ENCODE assay signal across 1 cellular context in genomic region chr19:3708207-3708931, GRCh38.
TF ChIP-seq lines count a peak whose summit lies in the region.

Gene TJP3, plus strand, starts transcription at chr19:3708384. Its CDS starts 20,049 bp downstream, at chr19:3728433.

TF ChIP-seq in HepG2, 621 proteins besides CTCF, POLR2A, EP300 and RAD21 (continued from another document and continues in another):
- no peak for TF ChIP-seq HMGXB3 (CRISPR knock-in tag; IDR thresholded peaks at IDR 0.05; ENCODE audit: borderline replicate concordance)
- peak; percentile 43; the same call in 1 of the 2 replicates for TF ChIP-seq ZBTB10 (CRISPR knock-in tag; IDR thresholded peaks at IDR 0.05; ENCODE audit: borderline replicate concordance)
- 0 out of 2 replicates have a peak, but pooled peaks have one; percentile 17 for TF ChIP-seq MIER3 (CRISPR knock-in tag; IDR thresholded peaks at IDR 0.05; ENCODE audit: borderline replicate concordance)
- TF ChIP-seq FOXO1 (CRISPR knock-in tag; IDR thresholded peaks at IDR 0.05), result 0 out of 2 replicates have a peak, but pooled peaks have one; percentile 6
- peak; percentile 59; the same call in 1 of the 2 replicates for TF ChIP-seq HDAC1 (CRISPR knock-in tag; IDR thresholded peaks at IDR 0.05)
- TF ChIP-seq CCDC6 (CRISPR knock-in tag; IDR thresholded peaks at IDR 0.05), result peak; percentile 45; the same call in 1 of the 2 replicates
- TF ChIP-seq ZBTB14 (CRISPR knock-in tag; IDR thresholded peaks at IDR 0.05), result no peak
- no peak for TF ChIP-seq TEF (CRISPR knock-in tag; IDR thresholded peaks at IDR 0.05)
- no peak for TF ChIP-seq NR1H2 (CRISPR knock-in tag; IDR thresholded peaks at IDR 0.05; ENCODE audit: borderline replicate concordance, low read depth)
- TF ChIP-seq ZIK1 (CRISPR knock-in tag; IDR thresholded peaks at IDR 0.05; ENCODE audit: borderline replicate concordance, low read depth), result no peak
- TF ChIP-seq KDM5B (CRISPR knock-in tag; IDR thresholded peaks at IDR 0.05; ENCODE audit: borderline replicate concordance), result no peak
- 0 out of 2 replicates have a peak, but pooled peaks have one; percentile 46 for TF ChIP-seq ZNF331 (CRISPR knock-in tag; IDR thresholded peaks at IDR 0.05)
- TF ChIP-seq USF2 (IDR thresholded peaks at IDR 0.05; ENCODE audit: low read depth, low read length), result peak; percentile 86
- peak; percentile 88; the same call in 1 of the 2 replicates for TF ChIP-seq USF2 (CRISPR knock-in tag; IDR thresholded peaks at IDR 0.05; ENCODE audit: borderline replicate concordance)
- 0 out of 2 replicates have a peak, but pooled peaks have one; percentile 46 for TF ChIP-seq ZNF674 (CRISPR knock-in tag; IDR thresholded peaks at IDR 0.05; ENCODE audit: low read depth)
- no peak; the same call in 1 of the 2 replicates for TF ChIP-seq RXRA (CRISPR knock-in tag; IDR thresholded peaks at IDR 0.05)
- no peak for TF ChIP-seq ZNF234 (CRISPR knock-in tag; conservative IDR thresholded peaks at IDR 0.05)
- TF ChIP-seq CSRNP1 (CRISPR knock-in tag; IDR thresholded peaks at IDR 0.05), result peak; percentile 48; the same call in 1 of the 2 replicates
- no peak; the same call in 1 of the 2 replicates for TF ChIP-seq ZNF724P (CRISPR knock-in tag; IDR thresholded peaks at IDR 0.05; ENCODE audit: borderline replicate concordance)
- no peak for TF ChIP-seq ZFP36L1 (CRISPR knock-in tag; IDR thresholded peaks at IDR 0.05)
- TF ChIP-seq SMAD9 (CRISPR knock-in tag; IDR thresholded peaks at IDR 0.05), result no peak
- TF ChIP-seq SSRP1 (CRISPR knock-in tag; IDR thresholded peaks at IDR 0.05), result no peak
- peak; percentile 60 for TF ChIP-seq XRCC5 (optimal IDR thresholded peaks at IDR 0.05; ENCODE audit: low read length)
- TF ChIP-seq ZNF530 (CRISPR knock-in tag; IDR thresholded peaks at IDR 0.05; ENCODE audit: low read depth), result no peak
- peak; percentile 46; the same call in 1 of the 2 replicates for TF ChIP-seq ZBTB7B (CRISPR knock-in tag; IDR thresholded peaks at IDR 0.05)
- no peak for TF ChIP-seq ESRRA (CRISPR knock-in tag; IDR thresholded peaks at IDR 0.05; ENCODE audit: low read depth)
- TF ChIP-seq ZNF761 (CRISPR knock-in tag; conservative IDR thresholded peaks at IDR 0.05), result 0 out of 2 replicates have a peak, but pooled peaks have one; percentile 39
- no peak for TF ChIP-seq ZNF138 (CRISPR knock-in tag; IDR thresholded peaks at IDR 0.05; ENCODE audit: low read depth)
- TF ChIP-seq TFAP4 (IDR thresholded peaks at IDR 0.05; ENCODE audit: borderline replicate concordance, low read depth), result peak; percentile 32; the same call in 1 of the 2 replicates
- no peak for TF ChIP-seq PBX2 (CRISPR knock-in tag; IDR thresholded peaks at IDR 0.05)
- no peak for TF ChIP-seq SNAPC4 (CRISPR knock-in tag; IDR thresholded peaks at IDR 0.05)
- TF ChIP-seq CBX2 (IDR thresholded peaks at IDR 0.05; ENCODE audit: low read depth, low read length), result no peak
- TF ChIP-seq CBX2 (CRISPR knock-in tag; IDR thresholded peaks at IDR 0.05; ENCODE audit: low read depth), result no peak
- TF ChIP-seq ZSCAN9 (CRISPR knock-in tag; IDR thresholded peaks at IDR 0.05; ENCODE audit: borderline replicate concordance), result no peak
- no peak for TF ChIP-seq ZNF703 (CRISPR knock-in tag; IDR thresholded peaks at IDR 0.05; ENCODE audit: borderline replicate concordance)
- no peak for TF ChIP-seq PTBP1 (IDR thresholded peaks at IDR 0.05; ENCODE audit: low read depth, low read length, poor library complexity, severe bottlenecking)
- TF ChIP-seq BRF2 (CRISPR knock-in tag; IDR thresholded peaks at IDR 0.05), result no peak
